17 cellular contexts compared by ENCODE assay signal in the genomic region with DNA sequence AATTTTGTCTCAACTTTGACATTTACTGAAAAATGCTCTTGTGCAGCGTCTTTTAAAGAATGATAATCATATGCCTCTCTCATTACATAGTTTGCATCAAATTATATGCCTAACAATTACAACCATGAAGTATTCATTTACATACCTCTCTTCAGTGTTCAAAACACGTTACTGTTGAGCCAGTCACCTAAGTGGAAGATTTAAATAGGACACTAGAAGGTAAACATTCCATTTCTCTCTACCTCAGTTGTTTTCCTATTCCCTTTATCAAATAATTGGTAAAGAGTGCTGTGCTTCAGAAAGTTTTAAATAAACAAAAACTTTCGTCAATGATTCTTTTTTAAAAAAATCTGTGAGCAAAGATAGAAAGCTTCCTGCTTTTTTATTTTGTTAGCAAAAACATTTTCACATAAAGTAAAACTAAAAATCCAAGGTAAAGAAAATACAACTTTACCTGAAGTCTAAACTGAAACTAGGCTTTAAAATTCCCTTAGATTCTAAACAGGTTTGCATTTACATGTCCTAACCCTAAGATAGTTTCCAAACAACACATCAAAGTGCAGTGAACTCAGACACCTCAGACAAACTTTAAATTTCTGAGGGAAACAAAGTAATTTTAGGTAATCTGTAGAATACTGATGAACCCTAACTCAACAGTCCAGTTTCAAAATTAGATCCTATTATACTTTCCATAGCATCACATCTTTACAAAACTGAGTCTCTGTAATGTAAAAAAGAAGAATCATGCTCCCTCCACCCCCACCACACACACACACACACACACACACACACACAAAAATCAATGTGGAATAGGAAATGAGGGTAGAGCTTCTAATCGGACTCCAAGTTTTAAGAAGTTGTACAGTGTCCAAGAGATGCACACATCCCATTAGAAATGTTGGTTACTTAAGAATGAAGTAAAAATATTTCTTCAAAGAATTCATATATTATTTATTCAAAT. TPM values are rescaled to one million over a fixed set of nuclear protein-coding genes. Genes with fewer than 3 reads are reported as not detected.
DNase-seq lines count a peak whose midpoint lies in the region; ATAC-seq and TF ChIP-seq lines count a peak whose summit lies in the region.
"Had no signal": no experiment of that assay in that cellular context is flagged by ENCODE, and none has a peak within 500 bp of the region (broad histone marks: within the 10 kb centered on the region; RNA-seq: fewer than 3 reads in every experiment).

No MANE protein-coding gene starts in this region.

- H3K27me3 ChIP-seq in suprapubic skin: no peaks in the 10 kb centered on the region

- POLR2A ChIA-PET in WTC11 (lab: Charles Lee): interaction anchor here (0.5 kb wide), 1 partner anchor 16 kb away, joined by 4 read pairs; no protein-coding TSS in a partner anchor

- ATAC-seq in GM18508 (IDR thresholded peaks at IDR 0.05; ENCODE audit: insufficient read depth, unreplicated experiment): peak; percentile 5
- peak; percentile 27 for ATAC-seq in GM21447 (IDR thresholded peaks at IDR 0.05; ENCODE audit: unreplicated experiment)
- peak; percentile 18 for ATAC-seq in HG03108 (IDR thresholded peaks at IDR 0.05; ENCODE audit: unreplicated experiment)
- no peak for ATAC-seq in WTC11
- ATAC-seq: activated naive CD8-positive, alpha-beta T cell treated with anti-CD3 and anti-CD28 coated beads, Interleukin-2, amount 50 U/mL, for 24 hours had no signal

- no peak for TF ChIP-seq EP300 in suprapubic skin (IDR thresholded peaks at IDR 0.05)

- peaks cover 8% of the 10 kb centered on the region for H3K4me1 ChIP-seq in suprapubic skin

- peak overlapping the region; percentile 77; the same call in 1 of the 2 replicates for H3K27ac Mint-ChIP-seq in WTC11
- H3K27ac Mint-ChIP-seq in activated T-cell treated with anti-CD3 and anti-CD28 coated beads, Interleukin-2, amount 50 U/mL, for 24 hours: no peak overlapping the region
- H3K27ac Mint-ChIP-seq: activated naive CD8-positive, alpha-beta T cell treated with anti-CD3 and anti-CD28 coated beads, Interleukin-2, amount 50 U/mL, for 24 hours had no signal

- TF ChIP-seq POLR2A in suprapubic skin (IDR thresholded peaks at IDR 0.05): no peak

- no peaks in the 10 kb centered on the region for H3K9me3 ChIP-seq in suprapubic skin

- no peaks in the 10 kb centered on the region for H3K27me3 Mint-ChIP-seq in WTC11 (ENCODE audit: low read depth)
- H3K27me3 Mint-ChIP-seq in activated T-cell treated with anti-CD3 and anti-CD28 coated beads, Interleukin-2, amount 50 U/mL, for 24 hours: no peaks in the 10 kb centered on the region

- no peaks in the 10 kb centered on the region for H3K36me3 ChIP-seq in suprapubic skin

- TF ChIP-seq CTCF in WTC11 (IDR thresholded peaks at IDR 0.05) (no peak), suprapubic skin (IDR thresholded peaks at IDR 0.05) (no peak)

- peaks cover 19% of the 10 kb centered on the region for H3K36me3 Mint-ChIP-seq in WTC11
- H3K36me3 Mint-ChIP-seq in activated T-cell treated with anti-CD3 and anti-CD28 coated beads, Interleukin-2, amount 50 U/mL, for 24 hours (ENCODE audit: low read depth): no peaks in the 10 kb centered on the region

- H3K9me3 Mint-ChIP-seq in WTC11: peaks cover 13% of the 10 kb centered on the region
- H3K9me3 Mint-ChIP-seq in activated T-cell treated with anti-CD3 and anti-CD28 coated beads, Interleukin-2, amount 50 U/mL, for 24 hours: no peaks in the 10 kb centered on the region
- H3K9me3 Mint-ChIP-seq: activated naive CD8-positive, alpha-beta T cell treated with anti-CD3 and anti-CD28 coated beads, Interleukin-2, amount 50 U/mL, for 24 hours had no signal

- no peak overlapping the region for H3K4me3 ChIP-seq in suprapubic skin

- CTCF ChIA-PET in WTC11 (lab: Charles Lee): no interaction called here

- WGBS in suprapubic skin: 64% methylated on average over 4 of the region's 4 CpGs

- peaks cover 65% of the 10 kb centered on the region for H3K4me1 Mint-ChIP-seq in WTC11
- no peaks in the 10 kb centered on the region for H3K4me1 Mint-ChIP-seq in activated T-cell treated with anti-CD3 and anti-CD28 coated beads, Interleukin-2, amount 50 U/mL, for 24 hours (ENCODE audit: low read depth)
- H3K4me1 Mint-ChIP-seq: activated naive CD8-positive, alpha-beta T cell treated with anti-CD3 and anti-CD28 coated beads, Interleukin-2, amount 50 U/mL, for 24 hours had no signal

- H3K27ac ChIP-seq in suprapubic skin: no peak overlapping the region
- H3K27ac ChIP-seq: parathyroid adenoma had no signal

- DNase-seq in WTC11 (ENCODE audit: low spot score) (no peak), suprapubic skin (ENCODE audit: low spot score in 2 of 2) (no peak), NCI-H2081 (lab: John Stamatoyannopoulos, UW) (no peak)
- DNase-seq in stimulated activated CD4-positive, alpha-beta T cell treated with anti-CD3 and anti-CD28 coated beads, Interleukin-4, amount 100 ng/mL, for 1 hour: no peak
- no peak for DNase-seq in activated T-cell treated with anti-CD3 and anti-CD28 coated beads, Interleukin-2, amount 50 U/mL, for 24 hours
- DNase-seq: activated CD8-positive, alpha-beta memory T cell treated with anti-CD3 and anti-CD28 coated beads, Interleukin-2, amount 50 U/mL, for 4 hours; activated naive CD8-positive, alpha-beta T cell treated with anti-CD3 and anti-CD28 coated beads, Interleukin-2, amount 50 U/mL, for 24 hours; DND-41; HCEC 1CT; NCI-H1092; NCI-H510A treated with DMSO at 0.1 percent for 48 hours; stimulated activated CD4-positive, alpha-beta T cell treated with anti-CD3 and anti-CD28 coated beads, Interleukin-2, amount 100 ng/mL, for 24 hours; stimulated activated naive CD4-positive, alpha-beta T cell had no signal

- peak overlapping the region; percentile 24; the same call in 1 of the 2 replicates for H3K4me3 Mint-ChIP-seq in WTC11
- no peak overlapping the region for H3K4me3 Mint-ChIP-seq in activated T-cell treated with anti-CD3 and anti-CD28 coated beads, Interleukin-2, amount 50 U/mL, for 24 hours
- H3K4me3 Mint-ChIP-seq: activated naive CD8-positive, alpha-beta T cell treated with anti-CD3 and anti-CD28 coated beads, Interleukin-2, amount 50 U/mL, for 24 hours had no signal

TF ChIP-seq in WTC11, 78 proteins besides CTCF, POLR2A, EP300 and RAD21:
- TF ChIP-seq, protein P1, sequence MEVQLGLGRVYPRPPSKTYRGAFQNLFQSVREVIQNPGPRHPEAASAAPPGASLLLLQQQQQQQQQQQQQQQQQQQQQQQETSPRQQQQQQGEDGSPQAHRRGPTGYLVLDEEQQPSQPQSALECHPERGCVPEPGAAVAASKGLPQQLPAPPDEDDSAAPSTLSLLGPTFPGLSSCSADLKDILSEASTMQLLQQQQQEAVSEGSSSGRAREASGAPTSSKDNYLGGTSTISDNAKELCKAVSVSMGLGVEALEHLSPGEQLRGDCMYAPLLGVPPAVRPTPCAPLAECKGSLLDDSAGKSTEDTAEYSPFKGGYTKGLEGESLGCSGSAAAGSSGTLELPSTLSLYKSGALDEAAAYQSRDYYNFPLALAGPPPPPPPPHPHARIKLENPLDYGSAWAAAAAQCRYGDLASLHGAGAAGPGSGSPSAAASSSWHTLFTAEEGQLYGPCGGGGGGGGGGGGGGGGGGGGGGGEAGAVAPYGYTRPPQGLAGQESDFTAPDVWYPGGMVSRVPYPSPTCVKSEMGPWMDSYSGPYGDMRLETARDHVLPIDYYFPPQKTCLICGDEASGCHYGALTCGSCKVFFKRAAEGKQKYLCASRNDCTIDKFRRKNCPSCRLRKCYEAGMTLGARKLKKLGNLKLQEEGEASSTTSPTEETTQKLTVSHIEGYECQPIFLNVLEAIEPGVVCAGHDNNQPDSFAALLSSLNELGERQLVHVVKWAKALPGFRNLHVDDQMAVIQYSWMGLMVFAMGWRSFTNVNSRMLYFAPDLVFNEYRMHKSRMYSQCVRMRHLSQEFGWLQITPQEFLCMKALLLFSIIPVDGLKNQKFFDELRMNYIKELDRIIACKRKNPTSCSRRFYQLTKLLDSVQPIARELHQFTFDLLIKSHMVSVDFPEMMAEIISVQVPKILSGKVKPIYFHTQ (CRISPR knock-in tag; IDR thresholded peaks at IDR 0.05): no peak
- TF ChIP-seq NR3C1 (CRISPR knock-in tag; conservative IDR thresholded peaks at IDR 0.05; ENCODE audit: low read depth) (no peak), EMX1 (CRISPR knock-in tag; IDR thresholded peaks at IDR 0.05) (no peak)

RNA-seq across cellular contexts. Expression of a gene that starts 46.2 kb away (rescaled TPM):
- 397 to 512 TPM (median 493 TPM) in 3 replicates for total RNA-seq in WTC11 (2021)
- total RNA-seq in suprapubic skin: 100 to 1,000 TPM in 1 of 4 donors, 10 to 100 TPM in 3; 57.5 to 109 (median 63.0) TPM
